In the genomic region with DNA sequence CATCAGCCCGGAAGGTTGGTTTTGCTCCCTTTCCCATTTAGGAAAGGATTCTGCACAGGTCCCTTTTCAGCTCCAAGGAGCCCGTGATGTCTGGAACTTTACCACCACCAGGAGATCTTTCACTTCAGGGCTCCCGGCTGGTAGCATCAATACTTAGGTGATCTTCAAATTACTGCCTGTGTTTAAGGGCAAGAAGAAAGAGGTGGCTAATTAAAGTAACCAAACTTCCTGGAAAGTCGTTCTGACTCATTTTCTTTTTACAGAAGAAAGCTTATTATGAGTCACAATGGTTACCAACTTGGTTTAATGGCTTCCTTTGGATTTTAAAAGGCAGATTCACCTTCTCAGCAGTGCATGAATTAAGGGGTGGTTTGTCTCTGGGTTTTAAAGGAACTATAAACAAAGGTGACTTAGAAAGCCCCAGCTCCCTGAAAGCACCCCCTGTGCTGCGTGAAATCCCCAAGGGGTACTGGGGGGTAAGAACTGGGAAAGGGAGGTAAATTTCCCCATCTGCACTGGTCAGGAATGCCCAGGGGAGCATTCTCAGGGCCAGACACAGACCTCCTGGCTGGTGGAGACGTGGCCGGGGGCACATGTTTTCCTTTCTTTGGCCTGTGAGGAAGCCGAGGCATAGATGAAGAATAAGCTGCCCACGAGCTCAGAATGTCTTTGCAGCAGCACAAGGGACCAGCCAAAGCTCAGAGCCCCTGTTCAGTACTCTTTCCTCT, we compare ENCODE assay signal across 9 cellular contexts. TPM values are rescaled to one million over a fixed set of nuclear protein-coding genes. Genes with fewer than 3 reads are reported as not detected.
DNase-seq lines count a peak whose midpoint lies in the region; ATAC-seq and TF ChIP-seq lines count a peak whose summit lies in the region.
"Had no signal": no experiment of that assay in that cellular context is flagged by ENCODE, and none has a peak within 500 bp of the region (broad histone marks: within the 10 kb centered on the region; RNA-seq: fewer than 3 reads in every experiment).

No MANE protein-coding gene starts in this region.

- intact Hi-C loops in Calu3 (cut with micrococcal nuclease; ENCODE audit: unreplicated experiment), result no loop called here

- ATAC-seq in GM18867 (IDR thresholded peaks at IDR 0.05; ENCODE audit: unreplicated experiment) (peak; percentile 59), HG02870 (IDR thresholded peaks at IDR 0.05; ENCODE audit: unreplicated experiment) (peak; percentile 59)

- no peak overlapping the region for H3K27ac Mint-ChIP-seq in Calu3 (ENCODE audit: unreplicated experiment)
- H3K27ac Mint-ChIP-seq: dendritic cell treated with granulocyte-macrophage colony-stimulating factor and Interleukin-4, amounts not matched to agents 40 ng/mL and 50 ng/mL, for 4 days had no signal

- TF ChIP-seq CTCF in Calu3 (IDR thresholded peaks at IDR 0.05; ENCODE audit: unreplicated experiment), result no peak

- no peaks in the 10 kb centered on the region for H3K36me3 Mint-ChIP-seq in Calu3 (ENCODE audit: insufficient read depth, unreplicated experiment)

- H3K9me3 Mint-ChIP-seq in Calu3 (ENCODE audit: low read depth, unreplicated experiment), result no peaks in the 10 kb centered on the region
- H3K9me3 Mint-ChIP-seq: dendritic cell treated with granulocyte-macrophage colony-stimulating factor and Interleukin-4, amounts not matched to agents 40 ng/mL and 50 ng/mL, for 4 days had no signal

- H3K27me3 Mint-ChIP-seq in Calu3 (ENCODE audit: unreplicated experiment), result peaks cover 71% of the 10 kb centered on the region

- CTCF ChIA-PET in Calu3 (lab: Charles Lee), result interaction anchor here (0.9 kb wide), 1 partner anchor 56 kb away, joined by 3 read pairs; no protein-coding TSS in a partner anchor

- no peak overlapping the region for H3K4me3 Mint-ChIP-seq in Calu3 (ENCODE audit: low read depth, unreplicated experiment)
- H3K4me3 Mint-ChIP-seq: dendritic cell treated with granulocyte-macrophage colony-stimulating factor and Interleukin-4, amounts not matched to agents 40 ng/mL and 50 ng/mL, for 4 days had no signal

- no TSS peak for BruUV-seq in Calu3 (replicated peaks; lab: Mats Ljungman, UMichigan)

- H3K4me1 Mint-ChIP-seq in Calu3 (ENCODE audit: low read depth, unreplicated experiment), result peaks cover 12% of the 10 kb centered on the region

- DNase-seq in RKO (ENCODE audit: low spot score) (peak; percentile 86), kidney tubule cell (ENCODE audit: low spot score) (peak; percentile 85), NCI-H146 (lab: John Stamatoyannopoulos, UW) (no peak), DMS 273 treated with DMSO at 0.1 percent for 48 hours (lab: John Stamatoyannopoulos, UW) (no peak), HuH-7 (ENCODE audit: low spot score) (no peak), Calu3 (no peak)

RNA-seq across cellular contexts. Expression of gene POU2F3, which starts 8.8 kb away (rescaled TPM):
- 2.6 and 3.3 TPM in 2 replicates for total RNA-seq in Calu3 (2022)

RNA-seq across cellular contexts. Expression of gene OAF, which starts 37.9 kb away (rescaled TPM):
- 11.3 and 11.6 TPM in 2 replicates for total RNA-seq in Calu3 (2022)

Comparison
In these comparisons a context has a peak if more than half of its experiments do, and no peak if none do; other contexts are left out.
1. DNase-seq: peak in RKO (single experiment) and kidney tubule cell (single experiment); none in NCI-H146 (single experiment), DMS 273 treated with DMSO at 0.1 percent for 48 hours (single experiment), HuH-7 (single experiment) and Calu3 (single experiment).